Comparison of ENCODE assay signal across 14 cellular contexts in genomic region chr2:13480057-13480456, GRCh38.
A peak's percentile ranks its signal among the peaks of the same experiment; 100 is the strongest.
DNase-seq lines count a peak whose midpoint lies in the region; ATAC-seq and TF ChIP-seq lines count a peak whose summit lies in the region.
"Had no signal": no experiment of that assay in that cellular context is flagged by ENCODE, and none has a peak within 500 bp of the region (broad histone marks: within the 10 kb centered on the region; RNA-seq: fewer than 3 reads in every experiment).

No MANE protein-coding gene starts in this region.

- H3K27ac ChIP-seq in right lobe of liver: no peak overlapping the region
- H3K27ac ChIP-seq: sigmoid colon had no signal

- no peaks in the 10 kb centered on the region for H3K27me3 Mint-ChIP-seq in activated CD4-positive, alpha-beta T cell treated with anti-CD3 and anti-CD28 coated beads for 36 hours

- 40% methylated on average over 1 of the region's 1 CpG for whole genome bisulfite sequencing in right lobe of liver (ENCODE audit: insufficient coverage, low coverage, low lambda C conversion rate, missing lambda C conversion rate)

- H3K36me3 Mint-ChIP-seq in activated CD4-positive, alpha-beta T cell treated with anti-CD3 and anti-CD28 coated beads for 36 hours (ENCODE audit: low read depth): no peaks in the 10 kb centered on the region

- H3K4me3 Mint-ChIP-seq in activated CD4-positive, alpha-beta T cell treated with anti-CD3 and anti-CD28 coated beads for 36 hours: no peak overlapping the region
- H3K4me3 Mint-ChIP-seq: neural crest cell had no signal

- H3K9me3 ChIP-seq in right lobe of liver: no peaks in the 10 kb centered on the region
- H3K9me3 ChIP-seq: sigmoid colon had no signal

- no peak for TF ChIP-seq CTCF in right lobe of liver (IDR thresholded peaks at IDR 0.05)

- CTCF ChIA-PET in activated CD4-positive, alpha-beta T cell treated with anti-CD3 and anti-CD28 coated beads for 36 hours (lab: Charles Lee): no interaction called here

- POLR2A ChIA-PET in activated CD4-positive, alpha-beta T cell treated with anti-CD3 and anti-CD28 coated beads for 36 hours (lab: Charles Lee): no interaction called here

- no peak for DNase-seq in activated CD4-positive, alpha-beta T cell treated with anti-CD3 and anti-CD28 coated beads for 36 hours
- DNase-seq in right lobe of liver: no peak
- no peak for DNase-seq in NCI-H226
- no peak for DNase-seq in putamen (ENCODE audit: low spot score)
- DNase-seq: activated CD8-positive, alpha-beta memory T cell treated with anti-CD3 and anti-CD28 coated beads for 24 hours; activated gamma-delta T cell treated with Interleukin-2 at 50 U/mL for 16 hours; C1 segment of cervical spinal cord; H7; MM.1S; sigmoid colon had no signal

- intact Hi-C loops in activated CD4-positive, alpha-beta T cell treated with anti-CD3 and anti-CD28 coated beads for 36 hours (cut with DNase I, micrococcal nuclease): no loop called here
- intact Hi-C loops in right lobe of liver (cut with DNase I): no loop called here

- H3K9me3 Mint-ChIP-seq in activated CD4-positive, alpha-beta T cell treated with anti-CD3 and anti-CD28 coated beads for 36 hours (ENCODE audit: low read depth): peaks cover 2% of the 10 kb centered on the region
- H3K9me3 Mint-ChIP-seq: neural crest cell had no signal

- ATAC-seq in GM19035 (IDR thresholded peaks at IDR 0.05; ENCODE audit: unreplicated experiment) (peak; percentile 78), HG02610 (IDR thresholded peaks at IDR 0.05; ENCODE audit: unreplicated experiment) (peak; percentile 84), HG03175 (IDR thresholded peaks at IDR 0.05; ENCODE audit: unreplicated experiment) (peak; percentile 70), right lobe of liver (no peak)
- ATAC-seq in activated CD4-positive, alpha-beta T cell treated with anti-CD3 and anti-CD28 coated beads for 36 hours: no peak

- no peak overlapping the region for H3K4me3 ChIP-seq in right lobe of liver
- H3K4me3 ChIP-seq: sigmoid colon had no signal

- no peaks in the 10 kb centered on the region for H3K4me1 Mint-ChIP-seq in activated CD4-positive, alpha-beta T cell treated with anti-CD3 and anti-CD28 coated beads for 36 hours
- H3K4me1 Mint-ChIP-seq: neural crest cell had no signal

- no peaks in the 10 kb centered on the region for H3K27me3 ChIP-seq in right lobe of liver
- H3K27me3 ChIP-seq: sigmoid colon had no signal

- no peak overlapping the region for H3K27ac Mint-ChIP-seq in activated CD4-positive, alpha-beta T cell treated with anti-CD3 and anti-CD28 coated beads for 36 hours

- H3K4me1 ChIP-seq in right lobe of liver: no peaks in the 10 kb centered on the region
- H3K4me1 ChIP-seq: sigmoid colon had no signal

- TF ChIP-seq POLR2A in right lobe of liver (IDR thresholded peaks at IDR 0.05): no peak

- H3K36me3 ChIP-seq in right lobe of liver: no peaks in the 10 kb centered on the region
- H3K36me3 ChIP-seq: sigmoid colon had no signal

Comparison
In these comparisons a context has a peak if more than half of its experiments do, and no peak if none do; other contexts are left out.
1. ATAC-seq: peak in GM19035 (single experiment), HG02610 (single experiment) and HG03175 (single experiment); none in activated CD4-positive, alpha-beta T cell treated with anti-CD3 and anti-CD28 coated beads for 36 hours (single experiment) and right lobe of liver (0 of 4).